1 cellular context compared by ENCODE assay signal in genomic region chr18:48065601-48065995, GRCh38.
TF ChIP-seq lines count a peak whose summit lies in the region.

No MANE protein-coding gene starts in this region.

TF ChIP-seq in SK-N-SH, 30 proteins besides CTCF, POLR2A, EP300 and RAD21 (continued from another document):
- no peak for TF ChIP-seq RCOR1 (IDR thresholded peaks at IDR 0.05; ENCODE audit: low read length)
- TF ChIP-seq EZH2phosphoT487 (IDR thresholded peaks at IDR 0.05; ENCODE audit: borderline replicate concordance, low read depth) = no peak
- no peak for TF ChIP-seq MEF2A (IDR thresholded peaks at IDR 0.05; ENCODE audit: borderline replicate concordance, low read depth)
- TF ChIP-seq GABPA (IDR thresholded peaks at IDR 0.05; ENCODE audit: low read depth) = no peak
- TF ChIP-seq SIN3A (IDR thresholded peaks at IDR 0.05; ENCODE audit: borderline replicate concordance, low read depth, low read length) = no peak
- TF ChIP-seq YY1 (IDR thresholded peaks at IDR 0.05; ENCODE audit: low read depth) = no peak
- no peak for TF ChIP-seq CHD2 (IDR thresholded peaks at IDR 0.05; ENCODE audit: low read length, partially characterized antibody)
